In the genomic region with DNA sequence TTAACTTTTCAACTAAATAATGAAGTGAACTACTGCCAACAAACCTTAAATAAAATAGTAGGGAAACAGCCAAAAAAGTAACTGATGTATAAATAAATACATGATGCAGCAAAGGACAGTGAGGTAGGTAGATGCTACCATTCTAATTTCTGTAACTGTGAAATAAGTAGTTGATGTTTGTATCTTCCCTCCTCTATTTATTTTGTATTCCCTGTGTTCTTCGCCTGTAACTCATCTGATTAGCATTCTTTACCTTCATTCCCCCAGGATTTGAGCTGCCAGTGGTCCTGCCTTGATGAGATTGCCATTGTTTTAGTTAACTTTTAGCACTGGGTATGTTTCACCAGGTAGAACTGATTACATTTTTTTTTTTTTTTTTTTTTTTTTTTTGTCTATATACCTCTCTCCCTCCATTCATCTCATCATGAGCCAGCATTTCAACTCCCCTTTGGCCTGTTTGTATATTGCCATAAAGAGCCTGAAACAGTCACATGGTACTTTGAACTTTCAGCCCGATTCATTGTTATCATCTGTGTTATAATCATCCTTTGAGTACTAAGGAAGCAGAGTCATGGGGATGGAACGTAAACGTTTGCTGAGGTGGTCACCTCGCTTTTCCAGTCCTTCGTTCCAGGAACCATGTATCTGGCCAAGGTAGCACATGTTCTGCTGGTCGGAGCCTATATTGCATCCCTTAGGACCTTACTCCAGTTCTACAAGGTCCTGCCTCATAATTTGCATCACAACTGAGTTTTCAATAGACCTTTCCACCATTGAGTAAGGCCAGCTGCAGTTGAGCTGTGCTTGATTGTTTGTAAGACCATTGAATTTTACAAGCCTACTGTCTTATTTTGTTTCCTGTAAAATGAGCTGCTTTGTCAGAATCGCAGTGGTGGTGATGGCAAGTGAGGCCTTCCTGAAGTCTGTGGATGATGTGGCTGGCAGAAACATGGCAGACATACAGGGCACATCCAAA, we compare ENCODE assay signal across 15 cellular contexts.
DNase-seq lines count a peak whose midpoint lies in the region; ATAC-seq, FAIRE-seq and TF ChIP-seq lines count a peak whose summit lies in the region.
"Had no signal": no experiment of that assay in that cellular context is flagged by ENCODE, and none has a peak within 500 bp of the region (broad histone marks: within the 10 kb centered on the region; RNA-seq: fewer than 3 reads in every experiment).

No MANE protein-coding gene starts in this region.

- H4K20me1 ChIP-seq in HepG2 (ENCODE audit: insufficient read depth, low read length), result no peaks in the 10 kb centered on the region

- peak overlapping the region in 1 of 3 experiments; percentile 11; a peak in 1 of 6 replicates for H3K4me3 ChIP-seq in HepG2 (replicated peaks in 1 of 3; ENCODE audit: insufficient read depth in 1 of 3, low read depth in 2 of 3, low read length in 3 of 3)
- no peak overlapping the region for H3K4me3 ChIP-seq in right lobe of liver
- H3K4me3 ChIP-seq: GM12878, ovary, testis had no signal

- H3K4me3 Mint-ChIP-seq in WTC11, result no peak overlapping the region
- H3K4me3 Mint-ChIP-seq: activated naive CD8-positive, alpha-beta T cell treated with anti-CD3 and anti-CD28 coated beads, Interleukin-2, amount 10 ng/mL, durations not matched to agents 7 days and 5 days had no signal

- H3K4me1 ChIP-seq in HepG2 (ENCODE audit: insufficient read depth, low read length), result peaks cover 61% of the 10 kb centered on the region
- no peaks in the 10 kb centered on the region for H3K4me1 ChIP-seq in right lobe of liver
- H3K4me1 ChIP-seq: testis had no signal

- in situ Hi-C loops in HepG2 (cut with HindIII; ENCODE audit: extremely low pct_ligation_motif_present, low pct_unique_long_range_greater_than_20kb), result no loop called here

- H3K4me1 Mint-ChIP-seq in WTC11, result peaks cover 14% of the 10 kb centered on the region

- peak; percentile 44 for FAIRE-seq in HepG2 (lab: Jason Lieb, UNC)
- FAIRE-seq: GM12878 had no signal

- POLR2A ChIA-PET in HepG2 (lab: Yijun Ruan, JAX), result interaction anchor here (0.6 to 3.8 kb wide), 26 partner anchors 9 to 706 kb away, joined by 3 to 57 read pairs (median 4); a partner anchor contains a TSS
- POLR2A ChIA-PET in WTC11 (lab: Charles Lee), result no interaction called here

- H3K27ac Mint-ChIP-seq in WTC11, result peak overlapping the region; percentile 71; the same call in 1 of the 2 replicates

- peak; percentile 85 to 97 for TF ChIP-seq EP300 in HepG2 (IDR thresholded peaks at IDR 0.05; ENCODE audit: low read depth in 2 of 2, low read length in 2 of 2)
- TF ChIP-seq EP300 in HepG2 (CRISPR knock-in tag; IDR thresholded peaks at IDR 0.05; ENCODE audit: borderline replicate concordance), result peak; percentile 97

- H3K36me3 ChIP-seq in HepG2 (replicated peaks in 1 of 2; ENCODE audit: control insufficient read depth in 1 of 2, insufficient read depth in 2 of 2, low read length in 2 of 2) (peaks cover 2 to 4% of the 10 kb centered on the region in 2 experiments; a peak in 1 of 5 replicates), right lobe of liver (no peaks in the 10 kb centered on the region)
- H3K36me3 ChIP-seq: ovary had no signal

- H3K9me3 ChIP-seq in HepG2 (ENCODE audit: low read length) (peaks cover 6% of the 10 kb centered on the region; the same call in 1 of the 2 replicates), right lobe of liver (no peaks in the 10 kb centered on the region)
- H3K9me3 ChIP-seq: ovary, testis had no signal

- H3K79me2 ChIP-seq in HepG2 (ENCODE audit: insufficient read depth, low read length), result no peaks in the 10 kb centered on the region

- WGBS in HepG2 (ENCODE audit: low lambda C conversion rate), result 25% methylated on average over 8 of the region's 8 CpGs
- WGBS in right lobe of liver (ENCODE audit: insufficient coverage, low coverage, low lambda C conversion rate, missing lambda C conversion rate), result 77% methylated on average over 6 of the region's 8 CpGs

- peaks cover 13% of the 10 kb centered on the region for H3K9me3 Mint-ChIP-seq in WTC11

- H3K27ac ChIP-seq in HepG2 (ENCODE audit: extremely low read length, insufficient read depth, low read length) (peak overlapping the region; percentile 97), right lobe of liver (no peak overlapping the region)
- H3K27ac ChIP-seq: ovary, testis had no signal

- H3K36me3 Mint-ChIP-seq in WTC11, result peaks cover 29% of the 10 kb centered on the region

- H2AFZ ChIP-seq in HepG2 (ENCODE audit: low read length), result peak overlapping the region; percentile 7

- intact Hi-C loops in HepG2 (cut with micrococcal nuclease; ENCODE audit: unreplicated experiment) (loop anchor here (1.0 to 2.0 kb wide), 4 partner anchors 10 to 108 kb away; no protein-coding TSS in a partner anchor), right lobe of liver (cut with DNase I) (no loop called here), left colon (cut with DNase I, micrococcal nuclease) (no loop called here)

- CTCF ChIA-PET in HepG2 (lab: Yijun Ruan, JAX; ENCODE audit: low intra/inter-chr PET ratio, low total read pairs), result no interaction called here
- CTCF ChIA-PET in WTC11 (lab: Charles Lee), result interaction anchor here (1.1 kb wide), 1 partner anchor 45 kb away, joined by 3 read pairs; no protein-coding TSS in a partner anchor

- peak overlapping the region; percentile 77 for H3K9ac ChIP-seq in HepG2 (ENCODE audit: insufficient read depth, low read depth, low read length)

- ATAC-seq in HepG2 (peak; percentile 83), right lobe of liver (no peak), WTC11 (no peak; the same call in 1 of the 2 replicates), left colon (peak; percentile 96), HG03280 (IDR thresholded peaks at IDR 0.05; ENCODE audit: unreplicated experiment) (no peak)
- ATAC-seq: GM12878 had no signal

- peak overlapping the region; percentile 62 for H3K4me2 ChIP-seq in HepG2 (ENCODE audit: low read depth, low read length)

- peak; percentile 100 for DNase-seq in HepG2 (ENCODE audit: low spot score)
- no peak for DNase-seq in right lobe of liver
- DNase-seq in WTC11 (ENCODE audit: low spot score), result no peak
- no peak for DNase-seq in left colon
- DNase-seq in activated CD4-positive, alpha-beta T cell treated with anti-CD3 and anti-CD28 coated beads for 48 hours, result no peak
- DNase-seq in hepatic stellate cell (ENCODE audit: low spot score), result no peak
- no peak for DNase-seq in stimulated activated naive CD4-positive, alpha-beta T cell (lab: John Stamatoyannopoulos, UW)
- DNase-seq: activated naive CD8-positive, alpha-beta T cell treated with anti-CD3 and anti-CD28 coated beads, Interleukin-2, amount 10 ng/mL, durations not matched to agents 7 days and 5 days; cortex of kidney; NCI-H1092; NCI-H524 treated with DMSO at 0.1 percent for 48 hours; testis had no signal

- TSS peak; percentile 93 for BruUV-seq in HepG2 (replicated peaks; lab: Mats Ljungman, UMichigan)

- TF ChIP-seq POLR2A in HepG2 (IDR thresholded peaks at IDR 0.05; ENCODE audit: insufficient read depth in 1 of 2, low read depth in 2 of 2, low read length in 2 of 2), result peak in 1 of 2 experiments; percentile 42; a peak in 1 of 4 replicates
- TF ChIP-seq POLR2A in right lobe of liver (IDR thresholded peaks at IDR 0.05), result no peak

- TF ChIP-seq CTCF in HepG2 (CRISPR knock-in tag; IDR thresholded peaks at IDR 0.05), result no peak
- no peak for TF ChIP-seq CTCF in right lobe of liver (IDR thresholded peaks at IDR 0.05)
- TF ChIP-seq CTCF in WTC11 (IDR thresholded peaks at IDR 0.05), result no peak

- H3K27me3 ChIP-seq in HepG2 (ENCODE audit: control insufficient read depth in 1 of 2, insufficient read depth in 2 of 2, low read length in 2 of 2) (no peaks in the 10 kb centered on the region), right lobe of liver (no peaks in the 10 kb centered on the region)
- H3K27me3 ChIP-seq: ovary, testis had no signal

- H3K27me3 Mint-ChIP-seq in WTC11 (ENCODE audit: low read depth), result no peaks in the 10 kb centered on the region
- H3K27me3 Mint-ChIP-seq: activated naive CD8-positive, alpha-beta T cell treated with anti-CD3 and anti-CD28 coated beads, Interleukin-2, amount 10 ng/mL, durations not matched to agents 7 days and 5 days had no signal

- TF ChIP-seq RAD21 in HepG2 (CRISPR knock-in tag; IDR thresholded peaks at IDR 0.05), result peak; percentile 70

TF ChIP-seq in HepG2, 621 proteins besides CTCF, POLR2A, EP300 and RAD21 (continues in another document):
- TF ChIP-seq, protein P1, sequence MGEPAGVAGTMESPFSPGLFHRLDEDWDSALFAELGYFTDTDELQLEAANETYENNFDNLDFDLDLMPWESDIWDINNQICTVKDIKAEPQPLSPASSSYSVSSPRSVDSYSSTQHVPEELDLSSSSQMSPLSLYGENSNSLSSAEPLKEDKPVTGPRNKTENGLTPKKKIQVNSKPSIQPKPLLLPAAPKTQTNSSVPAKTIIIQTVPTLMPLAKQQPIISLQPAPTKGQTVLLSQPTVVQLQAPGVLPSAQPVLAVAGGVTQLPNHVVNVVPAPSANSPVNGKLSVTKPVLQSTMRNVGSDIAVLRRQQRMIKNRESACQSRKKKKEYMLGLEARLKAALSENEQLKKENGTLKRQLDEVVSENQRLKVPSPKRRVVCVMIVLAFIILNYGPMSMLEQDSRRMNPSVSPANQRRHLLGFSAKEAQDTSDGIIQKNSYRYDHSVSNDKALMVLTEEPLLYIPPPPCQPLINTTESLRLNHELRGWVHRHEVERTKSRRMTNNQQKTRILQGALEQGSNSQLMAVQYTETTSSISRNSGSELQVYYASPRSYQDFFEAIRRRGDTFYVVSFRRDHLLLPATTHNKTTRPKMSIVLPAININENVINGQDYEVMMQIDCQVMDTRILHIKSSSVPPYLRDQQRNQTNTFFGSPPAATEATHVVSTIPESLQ (CRISPR knock-in tag; conservative IDR thresholded peaks at IDR 0.05), result no peak
- TF ChIP-seq ZNF430 (CRISPR knock-in tag; IDR thresholded peaks at IDR 0.05) (0 out of 2 replicates have a peak, but pooled peaks have one; percentile 31), ZFP1 (CRISPR knock-in tag; IDR thresholded peaks at IDR 0.05) (no peak)

TF ChIP-seq in WTC11, 78 proteins besides CTCF, POLR2A, EP300 and RAD21 (continues in another document):
- TF ChIP-seq ESRRA (CRISPR knock-in tag; IDR thresholded peaks at IDR 0.05; ENCODE audit: borderline replicate concordance) (no peak), ZNF121 (CRISPR knock-in tag; IDR thresholded peaks at IDR 0.05) (no peak), NFE2L1 (CRISPR knock-in tag; IDR thresholded peaks at IDR 0.05) (no peak)

Comparison
In these comparisons a context has a peak if more than half of its experiments do, and no peak if none do; other contexts are left out.
1. ATAC-seq: peak in HepG2 (single experiment) and left colon (single experiment); none in right lobe of liver (0 of 4), WTC11 (single experiment) and HG03280 (single experiment).